1 cellular context compared by ENCODE assay signal in the genomic region with DNA sequence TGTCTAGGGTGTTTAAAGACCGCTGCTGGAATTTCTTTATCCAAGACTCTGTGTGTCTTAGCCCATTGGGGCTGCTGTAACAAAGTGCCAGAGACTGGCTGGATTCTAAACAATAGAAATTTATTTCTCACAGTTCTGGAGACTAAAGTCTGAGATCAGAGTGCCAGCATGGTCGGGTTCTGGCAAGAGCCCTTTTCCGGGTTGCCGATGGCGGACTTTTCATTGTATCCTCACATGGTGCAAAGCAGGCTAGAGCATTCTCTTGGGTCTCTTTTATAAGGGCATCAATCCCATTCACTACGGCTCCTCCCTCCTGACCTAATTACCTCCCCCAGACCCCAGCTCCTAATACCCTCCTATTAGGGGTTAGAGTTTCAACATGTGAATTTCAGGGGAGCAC.
TF ChIP-seq lines count a peak whose summit lies in the region.

No MANE protein-coding gene starts in this region.

TF ChIP-seq in GM12878, 131 proteins besides CTCF, POLR2A, EP300 and RAD21:
- TF ChIP-seq NFXL1 (IDR thresholded peaks at IDR 0.05; ENCODE audit: borderline replicate concordance): no peak
- TF ChIP-seq, protein P1, sequence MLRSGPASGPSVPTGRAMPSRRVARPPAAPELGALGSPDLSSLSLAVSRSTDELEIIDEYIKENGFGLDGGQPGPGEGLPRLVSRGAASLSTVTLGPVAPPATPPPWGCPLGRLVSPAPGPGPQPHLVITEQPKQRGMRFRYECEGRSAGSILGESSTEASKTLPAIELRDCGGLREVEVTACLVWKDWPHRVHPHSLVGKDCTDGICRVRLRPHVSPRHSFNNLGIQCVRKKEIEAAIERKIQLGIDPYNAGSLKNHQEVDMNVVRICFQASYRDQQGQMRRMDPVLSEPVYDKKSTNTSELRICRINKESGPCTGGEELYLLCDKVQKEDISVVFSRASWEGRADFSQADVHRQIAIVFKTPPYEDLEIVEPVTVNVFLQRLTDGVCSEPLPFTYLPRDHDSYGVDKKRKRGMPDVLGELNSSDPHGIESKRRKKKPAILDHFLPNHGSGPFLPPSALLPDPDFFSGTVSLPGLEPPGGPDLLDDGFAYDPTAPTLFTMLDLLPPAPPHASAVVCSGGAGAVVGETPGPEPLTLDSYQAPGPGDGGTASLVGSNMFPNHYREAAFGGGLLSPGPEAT (IDR thresholded peaks at IDR 0.05; ENCODE audit: low read depth): no peak
- TF ChIP-seq BACH1 (IDR thresholded peaks at IDR 0.05; ENCODE audit: borderline replicate concordance): no peak
- no peak for TF ChIP-seq EZH2 (IDR thresholded peaks at IDR 0.05; ENCODE audit: borderline replicate concordance, control insufficient read depth, low read depth, low read length)
- TF ChIP-seq CREM (IDR thresholded peaks at IDR 0.05; ENCODE audit: low read depth): no peak
- TF ChIP-seq, protein P2, sequence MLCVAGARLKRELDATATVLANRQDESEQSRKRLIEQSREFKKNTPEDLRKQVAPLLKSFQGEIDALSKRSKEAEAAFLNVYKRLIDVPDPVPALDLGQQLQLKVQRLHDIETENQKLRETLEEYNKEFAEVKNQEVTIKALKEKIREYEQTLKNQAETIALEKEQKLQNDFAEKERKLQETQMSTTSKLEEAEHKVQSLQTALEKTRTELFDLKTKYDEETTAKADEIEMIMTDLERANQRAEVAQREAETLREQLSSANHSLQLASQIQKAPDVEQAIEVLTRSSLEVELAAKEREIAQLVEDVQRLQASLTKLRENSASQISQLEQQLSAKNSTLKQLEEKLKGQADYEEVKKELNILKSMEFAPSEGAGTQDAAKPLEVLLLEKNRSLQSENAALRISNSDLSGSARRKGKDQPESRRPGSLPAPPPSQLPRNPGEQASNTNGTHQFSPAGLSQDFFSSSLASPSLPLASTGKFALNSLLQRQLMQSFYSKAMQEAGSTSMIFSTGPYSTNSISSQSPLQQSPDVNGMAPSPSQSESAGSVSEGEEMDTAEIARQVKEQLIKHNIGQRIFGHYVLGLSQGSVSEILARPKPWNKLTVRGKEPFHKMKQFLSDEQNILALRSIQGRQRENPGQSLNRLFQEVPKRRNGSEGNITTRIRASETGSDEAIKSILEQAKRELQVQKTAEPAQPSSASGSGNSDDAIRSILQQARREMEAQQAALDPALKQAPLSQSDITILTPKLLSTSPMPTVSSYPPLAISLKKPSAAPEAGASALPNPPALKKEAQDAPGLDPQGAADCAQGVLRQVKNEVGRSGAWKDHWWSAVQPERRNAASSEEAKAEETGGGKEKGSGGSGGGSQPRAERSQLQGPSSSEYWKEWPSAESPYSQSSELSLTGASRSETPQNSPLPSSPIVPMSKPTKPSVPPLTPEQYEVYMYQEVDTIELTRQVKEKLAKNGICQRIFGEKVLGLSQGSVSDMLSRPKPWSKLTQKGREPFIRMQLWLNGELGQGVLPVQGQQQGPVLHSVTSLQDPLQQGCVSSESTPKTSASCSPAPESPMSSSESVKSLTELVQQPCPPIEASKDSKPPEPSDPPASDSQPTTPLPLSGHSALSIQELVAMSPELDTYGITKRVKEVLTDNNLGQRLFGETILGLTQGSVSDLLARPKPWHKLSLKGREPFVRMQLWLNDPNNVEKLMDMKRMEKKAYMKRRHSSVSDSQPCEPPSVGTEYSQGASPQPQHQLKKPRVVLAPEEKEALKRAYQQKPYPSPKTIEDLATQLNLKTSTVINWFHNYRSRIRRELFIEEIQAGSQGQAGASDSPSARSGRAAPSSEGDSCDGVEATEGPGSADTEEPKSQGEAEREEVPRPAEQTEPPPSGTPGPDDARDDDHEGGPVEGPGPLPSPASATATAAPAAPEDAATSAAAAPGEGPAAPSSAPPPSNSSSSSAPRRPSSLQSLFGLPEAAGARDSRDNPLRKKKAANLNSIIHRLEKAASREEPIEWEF (IDR thresholded peaks at IDR 0.05; ENCODE audit: insufficient replicate concordance, low read depth, low read length): no peak
- TF ChIP-seq, protein P3, sequence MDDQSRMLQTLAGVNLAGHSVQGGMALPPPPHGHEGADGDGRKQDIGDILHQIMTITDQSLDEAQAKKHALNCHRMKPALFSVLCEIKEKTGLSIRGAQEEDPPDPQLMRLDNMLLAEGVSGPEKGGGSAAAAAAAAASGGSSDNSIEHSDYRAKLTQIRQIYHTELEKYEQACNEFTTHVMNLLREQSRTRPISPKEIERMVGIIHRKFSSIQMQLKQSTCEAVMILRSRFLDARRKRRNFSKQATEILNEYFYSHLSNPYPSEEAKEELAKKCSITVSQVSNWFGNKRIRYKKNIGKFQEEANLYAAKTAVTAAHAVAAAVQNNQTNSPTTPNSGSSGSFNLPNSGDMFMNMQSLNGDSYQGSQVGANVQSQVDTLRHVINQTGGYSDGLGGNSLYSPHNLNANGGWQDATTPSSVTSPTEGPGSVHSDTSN (IDR thresholded peaks at IDR 0.05; ENCODE audit: insufficient replicate concordance, low read depth, low read length): no peak
- TF ChIP-seq JUND (IDR thresholded peaks at IDR 0.05; ENCODE audit: low read depth, low read length): no peak
- TF ChIP-seq, protein P4, sequence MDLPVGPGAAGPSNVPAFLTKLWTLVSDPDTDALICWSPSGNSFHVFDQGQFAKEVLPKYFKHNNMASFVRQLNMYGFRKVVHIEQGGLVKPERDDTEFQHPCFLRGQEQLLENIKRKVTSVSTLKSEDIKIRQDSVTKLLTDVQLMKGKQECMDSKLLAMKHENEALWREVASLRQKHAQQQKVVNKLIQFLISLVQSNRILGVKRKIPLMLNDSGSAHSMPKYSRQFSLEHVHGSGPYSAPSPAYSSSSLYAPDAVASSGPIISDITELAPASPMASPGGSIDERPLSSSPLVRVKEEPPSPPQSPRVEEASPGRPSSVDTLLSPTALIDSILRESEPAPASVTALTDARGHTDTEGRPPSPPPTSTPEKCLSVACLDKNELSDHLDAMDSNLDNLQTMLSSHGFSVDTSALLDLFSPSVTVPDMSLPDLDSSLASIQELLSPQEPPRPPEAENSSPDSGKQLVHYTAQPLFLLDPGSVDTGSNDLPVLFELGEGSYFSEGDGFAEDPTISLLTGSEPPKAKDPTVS (IDR thresholded peaks at IDR 0.05; ENCODE audit: low read depth, low read length): no peak
- no peak for TF ChIP-seq BCL11A (IDR thresholded peaks at IDR 0.05; ENCODE audit: low read depth, low read length)
- no peak for TF ChIP-seq CHD2 (IDR thresholded peaks at IDR 0.05; ENCODE audit: borderline replicate concordance, low read depth, low read length)
- no peak for TF ChIP-seq MTA3 (IDR thresholded peaks at IDR 0.05; ENCODE audit: borderline replicate concordance, low read length)
- TF ChIP-seq CREB1 (IDR thresholded peaks at IDR 0.05; ENCODE audit: low read depth): no peak
- no peak for TF ChIP-seq CHD1 (IDR thresholded peaks at IDR 0.05; ENCODE audit: low read depth, low read length)
TF ChIP-seq in GM12878: peak in this region for 0.
